ENCODE assay signal across 14 cellular contexts in genomic region chr12:28313631-28314030, GRCh38.
DNase-seq lines count a peak whose midpoint lies in the region; ATAC-seq and TF ChIP-seq lines count a peak whose summit lies in the region.
"Had no signal": no experiment of that assay in that cellular context is flagged by ENCODE, and none has a peak within 500 bp of the region (broad histone marks: within the 10 kb centered on the region; RNA-seq: fewer than 3 reads in every experiment).

No MANE protein-coding gene starts in this region.

- no peaks in the 10 kb centered on the region for H3K27me3 Mint-ChIP-seq in MCF 10A (ENCODE audit: insufficient read depth, unreplicated experiment)
- H3K27me3 Mint-ChIP-seq: activated CD4-positive, alpha-beta memory T cell treated with anti-CD3 and anti-CD28 coated beads, Interleukin-2, amount 10 ng/mL, durations not matched to agents 7 days and 5 days; B cell had no signal

- DNase-seq in MCF 10A (ENCODE audit: unreplicated experiment) (no peak), breast epithelium (ENCODE audit: low spot score in 2 of 2) (no peak), RPMI8226 (peak; percentile 16), fibroblast of pulmonary artery (ENCODE audit: low read depth) (peak; percentile 46), smooth muscle cell of the brain vasculature (ENCODE audit: low read depth, low spot score) (peak; percentile 12), NAMALWA (ENCODE audit: low spot score) (no peak), transverse colon (no peak)
- DNase-seq: activated CD4-positive, alpha-beta memory T cell treated with anti-CD3 and anti-CD28 coated beads, Interleukin-2, amount 10 ng/mL, durations not matched to agents 7 days and 5 days; erythroblast; NCI-H510A; upper lobe of left lung had no signal

- no peak for ATAC-seq in GM19452 (IDR thresholded peaks at IDR 0.05; ENCODE audit: unreplicated experiment)

- peaks cover 12% of the 10 kb centered on the region for H3K9me3 Mint-ChIP-seq in MCF 10A (ENCODE audit: unreplicated experiment)

- H3K36me3 Mint-ChIP-seq in MCF 10A (ENCODE audit: insufficient read depth, unreplicated experiment), result peaks cover 13% of the 10 kb centered on the region

- WGBS in transverse colon (ENCODE audit: low coverage in 1 of 2), 2 donors, result 89 to 91% methylated on average over 1 of the region's 1 CpG

- in situ Hi-C loops in transverse colon (cut with MboI; ENCODE audit: low pct_ligation_motif_present in 1 of 4, low pct_unique_long_range_greater_than_20kb in 1 of 4, low sequenced_read_pairs in 3 of 4), result no loop called here

- no peaks in the 10 kb centered on the region for H3K36me3 ChIP-seq in breast epithelium
- H3K36me3 ChIP-seq in transverse colon, result peaks cover 0 to 32% (median 2%) of the 10 kb centered on the region in 4 donors
- H3K36me3 ChIP-seq: pancreas had no signal

- TF ChIP-seq POLR2A in breast epithelium (IDR thresholded peaks at IDR 0.05) (no peak), transverse colon (IDR thresholded peaks at IDR 0.05) (no peak)

- no peak for TF ChIP-seq EP300 in transverse colon (IDR thresholded peaks at IDR 0.05; ENCODE audit: low read depth)

- H3K9me3 ChIP-seq in breast epithelium, result peaks cover 0 to 10% of the 10 kb centered on the region in 2 donors
- peaks cover 11 to 18% of the 10 kb centered on the region in 2 donors for H3K9me3 ChIP-seq in transverse colon
- H3K9me3 ChIP-seq: pancreas had no signal

- peaks cover 6% of the 10 kb centered on the region for H3K4me1 Mint-ChIP-seq in MCF 10A (ENCODE audit: insufficient read depth, unreplicated experiment)
- H3K4me1 Mint-ChIP-seq: B cell had no signal

- POLR2A ChIA-PET in MCF 10A (lab: Yijun Ruan, JAX), result interaction anchor here (0.8 kb wide), 1 partner anchor 19 kb away, joined by 3 read pairs; no protein-coding TSS in a partner anchor

- intact Hi-C loops in MCF 10A (cut with micrococcal nuclease) (no loop called here), breast epithelium (cut with DNase I; ENCODE audit: low total_unique reads) (no loop called here), transverse colon (cut with DNase I; ENCODE audit: low total_unique reads) (no loop called here)

- no peaks in the 10 kb centered on the region for H3K27me3 ChIP-seq in breast epithelium
- H3K27me3 ChIP-seq in transverse colon, result no peaks in the 10 kb centered on the region
- H3K27me3 ChIP-seq: pancreas, upper lobe of left lung had no signal

- no TSS peak for BruUV-seq in MCF 10A (replicated peaks; lab: Mats Ljungman, UMichigan)

- H3K27ac Mint-ChIP-seq in MCF 10A (ENCODE audit: low read depth, unreplicated experiment), result peak overlapping the region; percentile 39
- H3K27ac Mint-ChIP-seq: activated CD4-positive, alpha-beta memory T cell treated with anti-CD3 and anti-CD28 coated beads, Interleukin-2, amount 10 ng/mL, durations not matched to agents 7 days and 5 days; B cell had no signal

- no peaks in the 10 kb centered on the region for H3K4me1 ChIP-seq in breast epithelium
- no peaks in the 10 kb centered on the region for H3K4me1 ChIP-seq in transverse colon
- H3K4me1 ChIP-seq: pancreas had no signal

- TF ChIP-seq CTCF in MCF 10A (IDR thresholded peaks at IDR 0.05; ENCODE audit: unreplicated experiment), result no peak
- TF ChIP-seq CTCF in breast epithelium (IDR thresholded peaks at IDR 0.05), result no peak
- TF ChIP-seq CTCF in fibroblast of pulmonary artery (IDR thresholded peaks at IDR 0.05; ENCODE audit: low read length, missing control alignments), result no peak
- no peak for TF ChIP-seq CTCF in transverse colon (IDR thresholded peaks at IDR 0.05)

- H3K27ac ChIP-seq in breast epithelium (no peak overlapping the region), transverse colon (no peak overlapping the region)
- H3K27ac ChIP-seq: pancreas, upper lobe of left lung had no signal

- CTCF ChIA-PET in MCF 10A (lab: Yijun Ruan, JAX), result interaction anchor here (0.6 to 0.9 kb wide), 2 partner anchors 12 to 308 kb away, joined by 3 read pairs; no protein-coding TSS in a partner anchor

- H3K4me3 ChIP-seq in breast epithelium (no peak overlapping the region), fibroblast of pulmonary artery (replicated peaks; ENCODE audit: low read depth, low read length) (no peak overlapping the region), transverse colon (no peak overlapping the region)
- H3K4me3 ChIP-seq: pancreas, upper lobe of left lung had no signal

- no peak overlapping the region for H3K4me3 Mint-ChIP-seq in MCF 10A (ENCODE audit: unreplicated experiment)
- H3K4me3 Mint-ChIP-seq: activated CD4-positive, alpha-beta memory T cell treated with anti-CD3 and anti-CD28 coated beads, Interleukin-2, amount 10 ng/mL, durations not matched to agents 7 days and 5 days; B cell had no signal

Comparison
In these comparisons a context has a peak if more than half of its experiments do, and no peak if none do; other contexts are left out.
1. DNase-seq: peak in RPMI8226 (single experiment), fibroblast of pulmonary artery (single experiment) and smooth muscle cell of the brain vasculature (single experiment); none in MCF 10A (single experiment), breast epithelium (0 of 2), NAMALWA (single experiment) and transverse colon (single experiment).